In the genomic region with DNA sequence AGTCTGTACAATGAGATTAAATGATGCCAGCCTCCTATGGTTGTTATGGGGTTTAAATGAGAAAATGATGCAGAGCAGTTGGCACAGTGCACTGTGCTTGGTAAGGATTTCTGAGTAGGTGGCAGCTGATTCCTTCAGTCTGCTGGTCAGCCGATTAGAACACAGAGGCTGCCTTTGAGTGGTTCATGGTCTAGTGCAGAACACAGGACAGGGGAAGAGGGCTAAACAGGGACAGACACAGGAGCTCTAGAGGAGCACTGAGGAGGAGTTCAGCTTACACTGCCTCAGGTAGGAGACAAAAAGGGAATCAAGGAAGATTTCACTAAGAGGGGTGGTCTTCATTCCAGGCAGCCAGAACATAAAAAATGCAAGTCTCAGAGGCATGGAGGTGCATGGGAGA, we compare ENCODE assay signal across 28 cellular contexts. TPM values are rescaled to one million over a fixed set of nuclear protein-coding genes. Genes with fewer than 3 reads are reported as not detected.
DNase-seq lines count a peak whose midpoint lies in the region; ATAC-seq and TF ChIP-seq lines count a peak whose summit lies in the region.
"Had no signal": no experiment of that assay in that cellular context is flagged by ENCODE, and none has a peak within 500 bp of the region (broad histone marks: within the 10 kb centered on the region; RNA-seq: fewer than 3 reads in every experiment).

No MANE protein-coding gene starts in this region.

- intact Hi-C loops in activated CD4-positive, alpha-beta T cell treated with anti-CD3 and anti-CD28 coated beads for 36 hours (cut with DNase I, micrococcal nuclease): no loop called here

- TF ChIP-seq CTCF in glutamatergic neuron (IDR thresholded peaks at IDR 0.05; ENCODE audit: partially characterized antibody, unreplicated experiment): no peak

- POLR2A ChIA-PET in activated CD4-positive, alpha-beta T cell treated with anti-CD3 and anti-CD28 coated beads for 36 hours (lab: Charles Lee): no interaction called here

- CTCF ChIA-PET in activated CD4-positive, alpha-beta T cell treated with anti-CD3 and anti-CD28 coated beads for 36 hours (lab: Charles Lee): no interaction called here

- ATAC-seq in GM18511 (IDR thresholded peaks at IDR 0.05; ENCODE audit: unreplicated experiment) (no peak), GM21825 (IDR thresholded peaks at IDR 0.05; ENCODE audit: unreplicated experiment) (no peak)
- no peak for ATAC-seq in activated CD4-positive, alpha-beta T cell treated with anti-CD3 and anti-CD28 coated beads for 36 hours
- ATAC-seq: GM12878; natural killer cell treated with Interleukin-12 subunit alpha and Interleukin-12 subunit beta and Interleukin-15 and Interleukin-18, amount 100 ng/mL, for 72 hours had no signal

- peaks cover 10% of the 10 kb centered on the region for H3K36me3 Mint-ChIP-seq in glutamatergic neuron (ENCODE audit: unreplicated experiment)
- no peaks in the 10 kb centered on the region for H3K36me3 Mint-ChIP-seq in activated CD4-positive, alpha-beta T cell treated with anti-CD3 and anti-CD28 coated beads for 36 hours (ENCODE audit: low read depth)
- H3K36me3 Mint-ChIP-seq: activated naive CD8-positive, alpha-beta T cell; CD4-positive, CD25-positive, alpha-beta regulatory T cell; natural killer cell treated with Interleukin-12 subunit alpha and Interleukin-12 subunit beta and Interleukin-15 and Interleukin-18, amount 100 ng/mL, for 72 hours had no signal

- H3K9me3 ChIP-seq in mucosa of rectum (ENCODE audit: control insufficient read depth in 2 of 2, low read length in 2 of 2): no peaks in the 10 kb centered on the region
- H3K9me3 ChIP-seq: SJSA1 had no signal

- no peaks in the 10 kb centered on the region for H3K27me3 ChIP-seq in mucosa of rectum (ENCODE audit: control insufficient read depth in 2 of 2, insufficient read depth in 2 of 2, low read length in 2 of 2)
- H3K27me3 ChIP-seq: SJSA1 had no signal

- H3K4me1 Mint-ChIP-seq in glutamatergic neuron (ENCODE audit: low read depth, unreplicated experiment): peaks cover 13% of the 10 kb centered on the region
- H3K4me1 Mint-ChIP-seq in activated CD4-positive, alpha-beta T cell treated with anti-CD3 and anti-CD28 coated beads for 36 hours: no peaks in the 10 kb centered on the region

- H3K27ac ChIP-seq in caudate nucleus (ENCODE audit: low read depth, low read length) (peak overlapping the region; percentile 52), mucosa of rectum (ENCODE audit: low read depth in 2 of 2, low read length in 2 of 2) (peak overlapping the region; percentile 73 to 83), temporal lobe (ENCODE audit: low read depth, low read length) (peak overlapping the region; percentile 77)
- H3K27ac ChIP-seq: epithelial cell of prostate, SJSA1 had no signal

- H3K4me1 ChIP-seq in mucosa of rectum (ENCODE audit: control insufficient read depth in 2 of 2, insufficient read depth in 2 of 2, low read length in 2 of 2): peaks cover 25 to 28% of the 10 kb centered on the region in 2 donors

- H3K9me3 Mint-ChIP-seq in glutamatergic neuron (ENCODE audit: unreplicated experiment): peaks cover 7% of the 10 kb centered on the region
- H3K9me3 Mint-ChIP-seq in activated CD4-positive, alpha-beta T cell treated with anti-CD3 and anti-CD28 coated beads for 36 hours (ENCODE audit: low read depth): no peaks in the 10 kb centered on the region
- H3K9me3 Mint-ChIP-seq: activated T-helper 1 cell treated with anti-CD3 and anti-CD28 coated beads, Interleukin-12 subunit alpha, Interleukin-12 subunit beta, Interleukin-2, Interleukin-4 antibody, amounts not matched to agents 30 ng/mL and 10 ng/mL and 1 ng/mL, durations not matched to agents 14 hours and 24 hours and 36 hours; dendritic cell treated with granulocyte-macrophage colony-stimulating factor and Interleukin-4, amounts not matched to agents 40 ng/mL and 50 ng/mL, for 4 days; natural killer cell treated with Interleukin-12 subunit alpha and Interleukin-12 subunit beta and Interleukin-15 and Interleukin-18, amount 100 ng/mL, for 72 hours; T-helper 2 cell treated with Interferon-gamma antibody and Interleukin-4, amounts not matched to agents 5 μg/mL and 100 μg/mL, for 36 hours had no signal

- H3K9ac ChIP-seq in mucosa of rectum (ENCODE audit: low read depth in 1 of 2, low read length in 2 of 2): peak overlapping the region; percentile 26 to 34

- H3K27me3 Mint-ChIP-seq in glutamatergic neuron (ENCODE audit: unreplicated experiment): peaks cover 7% of the 10 kb centered on the region
- no peaks in the 10 kb centered on the region for H3K27me3 Mint-ChIP-seq in activated CD4-positive, alpha-beta T cell treated with anti-CD3 and anti-CD28 coated beads for 36 hours
- H3K27me3 Mint-ChIP-seq: activated naive CD8-positive, alpha-beta T cell; natural killer cell treated with Interleukin-12 subunit alpha and Interleukin-12 subunit beta and Interleukin-15 and Interleukin-18, amount 100 ng/mL, for 72 hours had no signal

- DNase-seq in caudate nucleus (lab: John Stamatoyannopoulos, UW): peak in 1 of 61 donors; percentile 4
- no peak for DNase-seq in glutamatergic neuron
- no peak for DNase-seq in activated CD4-positive, alpha-beta T cell treated with anti-CD3 and anti-CD28 coated beads for 36 hours
- DNase-seq in LoVo (ENCODE audit: low spot score): no peak
- DNase-seq: CD4-positive, CD25-positive, alpha-beta regulatory T cell; GF-D8; H7; NCI-H1436 treated with DMSO at 0.1 percent for 48 hours; NCI-H774; OCI-M1; stimulated activated CD4-positive, alpha-beta T cell treated with anti-CD3 and anti-CD28 coated beads, Interleukin-4, amount 100 ng/mL, for 24 hours had no signal

- no peak overlapping the region for H3K27ac Mint-ChIP-seq in glutamatergic neuron (ENCODE audit: unreplicated experiment)
- no peak overlapping the region for H3K27ac Mint-ChIP-seq in activated CD4-positive, alpha-beta T cell treated with anti-CD3 and anti-CD28 coated beads for 36 hours
- H3K27ac Mint-ChIP-seq: activated naive CD8-positive, alpha-beta T cell; activated T-helper 1 cell treated with anti-CD3 and anti-CD28 coated beads, Interleukin-12 subunit alpha, Interleukin-12 subunit beta, Interleukin-2, Interleukin-4 antibody, amounts not matched to agents 30 ng/mL and 10 ng/mL and 1 ng/mL, durations not matched to agents 14 hours and 24 hours and 36 hours; dendritic cell treated with granulocyte-macrophage colony-stimulating factor and Interleukin-4, amounts not matched to agents 40 ng/mL and 50 ng/mL, for 4 days; natural killer cell treated with Interleukin-12 subunit alpha and Interleukin-12 subunit beta and Interleukin-15 and Interleukin-18, amount 100 ng/mL, for 72 hours; T-helper 2 cell treated with Interferon-gamma antibody and Interleukin-4, amounts not matched to agents 5 μg/mL and 100 μg/mL, for 36 hours had no signal

- no peaks in the 10 kb centered on the region for H3K36me3 ChIP-seq in mucosa of rectum (ENCODE audit: control insufficient read depth in 2 of 2, insufficient read depth in 2 of 2, low read length in 2 of 2)
- H3K36me3 ChIP-seq: SJSA1 had no signal

- peak overlapping the region; percentile 26 for H3K4me3 Mint-ChIP-seq in glutamatergic neuron (ENCODE audit: unreplicated experiment)
- no peak overlapping the region for H3K4me3 Mint-ChIP-seq in activated CD4-positive, alpha-beta T cell treated with anti-CD3 and anti-CD28 coated beads for 36 hours
- H3K4me3 Mint-ChIP-seq: activated naive CD8-positive, alpha-beta T cell; activated T-helper 1 cell treated with anti-CD3 and anti-CD28 coated beads, Interleukin-12 subunit alpha, Interleukin-12 subunit beta, Interleukin-2, Interleukin-4 antibody, amounts not matched to agents 30 ng/mL and 10 ng/mL and 1 ng/mL, durations not matched to agents 14 hours and 24 hours and 36 hours; CD4-positive, CD25-positive, alpha-beta regulatory T cell; dendritic cell treated with granulocyte-macrophage colony-stimulating factor and Interleukin-4, amounts not matched to agents 40 ng/mL and 50 ng/mL, for 4 days; natural killer cell treated with Interleukin-12 subunit alpha and Interleukin-12 subunit beta and Interleukin-15 and Interleukin-18, amount 100 ng/mL, for 72 hours; T-helper 2 cell treated with Interferon-gamma antibody and Interleukin-4, amounts not matched to agents 5 μg/mL and 100 μg/mL, for 36 hours had no signal

- peak overlapping the region in 1 of 2 donors; percentile 41 for H3K4me3 ChIP-seq in mucosa of rectum (ENCODE audit: low read length in 2 of 2)
- H3K4me3 ChIP-seq: GM12878, SJSA1, smooth muscle cell had no signal

RNA-seq across cellular contexts. Expression of gene TIE1, which starts 1.4 kb away (rescaled TPM):
- 11.3 TPM for total RNA-seq in glutamatergic neuron (ENCODE audit: unreplicated experiment)
- total RNA-seq in temporal lobe: 9.6 TPM
- total RNA-seq in activated CD4-positive, alpha-beta T cell treated with anti-CD3 and anti-CD28 coated beads for 36 hours: not detected
- total RNA-seq: MCF 10A had no signal

RNA-seq across cellular contexts. Expression of gene C1orf210, which starts 16.8 kb away (rescaled TPM):
- total RNA-seq in glutamatergic neuron (ENCODE audit: unreplicated experiment) (not detected), temporal lobe (not detected)
- not detected for total RNA-seq in activated CD4-positive, alpha-beta T cell treated with anti-CD3 and anti-CD28 coated beads for 36 hours
- total RNA-seq: activated T-helper 1 cell treated with anti-CD3 and anti-CD28 coated beads, Interleukin-12 subunit alpha, Interleukin-12 subunit beta, Interleukin-2, Interleukin-4 antibody, amounts not matched to agents 30 ng/mL and 10 ng/mL and 1 ng/mL, durations not matched to agents 14 hours and 24 hours and 36 hours; CD4-positive, CD25-positive, alpha-beta regulatory T cell; frontal cortex; GM12878; natural killer cell treated with Interleukin-12 subunit alpha and Interleukin-12 subunit beta and Interleukin-15 and Interleukin-18, amount 100 ng/mL, for 72 hours; posterior vena cava; SJSA1 had no signal

RNA-seq across cellular contexts. Expression of gene TMEM125, which starts 32.4 kb away (rescaled TPM):
- total RNA-seq in glutamatergic neuron (ENCODE audit: unreplicated experiment) (not detected), temporal lobe (0.49 TPM)
- not detected for total RNA-seq in activated CD4-positive, alpha-beta T cell treated with anti-CD3 and anti-CD28 coated beads for 36 hours
- total RNA-seq: activated T-helper 1 cell treated with anti-CD3 and anti-CD28 coated beads, Interleukin-12 subunit alpha, Interleukin-12 subunit beta, Interleukin-2, Interleukin-4 antibody, amounts not matched to agents 30 ng/mL and 10 ng/mL and 1 ng/mL, durations not matched to agents 14 hours and 24 hours and 36 hours; CD4-positive, CD25-positive, alpha-beta regulatory T cell; HepG2; natural killer cell treated with Interleukin-12 subunit alpha and Interleukin-12 subunit beta and Interleukin-15 and Interleukin-18, amount 100 ng/mL, for 72 hours; SJSA1 had no signal

RNA-seq across cellular contexts. Expression of gene MPL, which starts 35.4 kb away (rescaled TPM):
- not detected for total RNA-seq in glutamatergic neuron (ENCODE audit: unreplicated experiment)
- total RNA-seq in temporal lobe: not detected
- total RNA-seq in activated CD4-positive, alpha-beta T cell treated with anti-CD3 and anti-CD28 coated beads for 36 hours: not detected
- total RNA-seq: activated T-helper 1 cell treated with anti-CD3 and anti-CD28 coated beads, Interleukin-12 subunit alpha, Interleukin-12 subunit beta, Interleukin-2, Interleukin-4 antibody, amounts not matched to agents 30 ng/mL and 10 ng/mL and 1 ng/mL, durations not matched to agents 14 hours and 24 hours and 36 hours; frontal cortex; GM12878; H7; HepG2; MCF 10A; natural killer cell treated with Interleukin-12 subunit alpha and Interleukin-12 subunit beta and Interleukin-15 and Interleukin-18, amount 100 ng/mL, for 72 hours; SJSA1; smooth muscle cell had no signal

RNA-seq across cellular contexts. Expression of gene CDC20, which starts 56.6 kb away (rescaled TPM):
- total RNA-seq in glutamatergic neuron (ENCODE audit: unreplicated experiment): 22.5 TPM
- 2.7 TPM for total RNA-seq in temporal lobe
- total RNA-seq in activated CD4-positive, alpha-beta T cell treated with anti-CD3 and anti-CD28 coated beads for 36 hours: 100 to 1,000 TPM; 158 to 163 TPM
